ENCODE assay signal across 27 cellular contexts in genomic region chr5:33639478-33639877, GRCh38.
"Had no signal": no experiment of that assay in that cellular context is flagged by ENCODE, and none has a peak within 500 bp of the region (broad histone marks: within the 10 kb centered on the region; RNA-seq: fewer than 3 reads in every experiment).

No MANE protein-coding gene starts in this region.

- H3K4me3 ChIP-seq: adrenal gland, body of pancreas, cardiac muscle cell, coronary artery, dorsolateral prefrontal cortex had no signal

- H3K9me3 ChIP-seq: adrenal gland, body of pancreas had no signal

- H3K4me1 ChIP-seq: body of pancreas had no signal

- FAIRE-seq: frontal cortex had no signal

- H3K27me3 ChIP-seq: adrenal gland, body of pancreas, cardiac muscle cell had no signal

- ATAC-seq: activated CD4-positive, alpha-beta T cell treated with anti-CD3 and anti-CD28 coated beads for 36 hours; activated CD8-positive, alpha-beta memory T cell treated with anti-CD3 and anti-CD28 coated beads, Interleukin-2, amount 10 ng/mL, durations not matched to agents 7 days and 5 days; activated CD8-positive, alpha-beta T cell treated with anti-CD3 and anti-CD28 coated beads, Interleukin-2, amount 10 ng/mL, durations not matched to agents 7 days and 5 days; activated naive CD8-positive, alpha-beta T cell treated with anti-CD3 and anti-CD28 coated beads, Interleukin-2, amount 50 U/mL, for 24 hours; body of pancreas; esophagus mucosa had no signal

- H3K27ac ChIP-seq: adrenal gland, body of pancreas, cardiac muscle cell, coronary artery, dorsolateral prefrontal cortex had no signal

- DNase-seq: activated CD4-positive, alpha-beta memory T cell treated with anti-CD3 and anti-CD28 coated beads for 36 hours; activated CD4-positive, alpha-beta T cell treated with anti-CD3 and anti-CD28 coated beads for 36 hours; activated CD4-positive, alpha-beta T cell treated with anti-CD3 and anti-CD28 coated beads, Interleukin-2, amount 10 ng/mL, durations not matched to agents 24 days and 14 days; activated CD4-positive, CD25-positive, alpha-beta regulatory T cell; activated CD4-positive, CD25-positive, alpha-beta regulatory T cell treated with anti-CD3 and anti-CD28 coated beads, Interleukin-2, amount 50 U/mL, for 72 hours; activated CD8-positive, alpha-beta memory T cell treated with anti-CD3 and anti-CD28 coated beads, Interleukin-2, amount 10 ng/mL, durations not matched to agents 7 days and 5 days; activated CD8-positive, alpha-beta memory T cell treated with anti-CD3 and anti-CD28 coated beads, Interleukin-2, amount 50 U/mL, for 4 hours; activated CD8-positive, alpha-beta T cell treated with anti-CD3 and anti-CD28 coated beads, Interleukin-2, amount 10 ng/mL, durations not matched to agents 7 days and 5 days; activated effector memory CD4-positive, alpha-beta T cell treated with anti-CD3 and anti-CD28 coated beads, Interleukin-2, amount 50 U/mL, for 16 hours; activated naive CD4-positive, alpha-beta T cell treated with anti-CD3 and anti-CD28 coated beads for 36 hours; activated naive CD8-positive, alpha-beta T cell treated with anti-CD3 and anti-CD28 coated beads for 36 hours; activated naive CD8-positive, alpha-beta T cell treated with anti-CD3 and anti-CD28 coated beads, Interleukin-2, amount 50 U/mL, for 24 hours; activated T-cell treated with anti-CD3 and anti-CD28 coated beads, Interleukin-2, amount 50 U/mL, for 1 hour; activated T-cell treated with anti-CD3 and anti-CD28 coated beads, Interleukin-2, amount 50 U/mL, for 48 hours; adrenal gland; amygdala; aorta; body of pancreas; dorsolateral prefrontal cortex; effector memory CD4-positive, alpha-beta T cell; endodermal cell; foreskin fibroblast; T-helper 2 cell had no signal
